23 cellular contexts compared by ENCODE assay signal in genomic region chr9:3855601-3856328, GRCh38.
"Had no signal": no experiment of that assay in that cellular context is flagged by ENCODE, and none has a peak within 500 bp of the region (broad histone marks: within the 10 kb centered on the region; RNA-seq: fewer than 3 reads in every experiment).

No MANE protein-coding gene starts in this region.

- ATAC-seq: left ventricle myocardium superior had no signal

- H3K9me3 Mint-ChIP-seq: activated CD4-positive, alpha-beta memory T cell treated with anti-CD3 and anti-CD28 coated beads, Interleukin-2, amount 10 ng/mL, durations not matched to agents 7 days and 5 days; activated CD4-positive, alpha-beta T cell treated with anti-CD3 and anti-CD28 coated beads, Interleukin-2, amount 10 ng/mL, durations not matched to agents 7 days and 5 days; activated T-cell treated with anti-CD3 and anti-CD28 coated beads, Interleukin-2, amount 50 U/mL, for 24 hours; mesothelial cell of epicardium; naive B cell had no signal

- H3K4me3 ChIP-seq: dorsolateral prefrontal cortex, right atrium auricular region, spleen, thoracic aorta had no signal

- H3K4me3 Mint-ChIP-seq: activated CD4-positive, alpha-beta memory T cell treated with anti-CD3 and anti-CD28 coated beads, Interleukin-2, amount 10 ng/mL, durations not matched to agents 7 days and 5 days; activated CD4-positive, alpha-beta T cell treated with anti-CD3 and anti-CD28 coated beads, Interleukin-2, amount 10 ng/mL, durations not matched to agents 7 days and 5 days; activated T-cell treated with anti-CD3 and anti-CD28 coated beads, Interleukin-2, amount 50 U/mL, for 24 hours; mesothelial cell of epicardium; naive B cell had no signal

- H3K36me3 Mint-ChIP-seq: mesothelial cell of epicardium, naive B cell had no signal

- H3K4me1 ChIP-seq: right atrium auricular region, spleen had no signal

- DNase-seq: activated CD4-positive, alpha-beta memory T cell treated with anti-CD3 and anti-CD28 coated beads, Interleukin-2, amount 10 ng/mL, durations not matched to agents 7 days and 5 days; activated CD4-positive, alpha-beta T cell treated with anti-CD3 and anti-CD28 coated beads for 1 hour; activated CD4-positive, alpha-beta T cell treated with anti-CD3 and anti-CD28 coated beads, Interleukin-2, amount 10 ng/mL, durations not matched to agents 7 days and 5 days; activated CD8-positive, alpha-beta memory T cell treated with anti-CD3 and anti-CD28 coated beads, Interleukin-2, amount 50 U/mL, for 48 hours; activated gamma-delta T cell treated with Interleukin-2 at 50 U/mL for 16 hours; activated naive CD4-positive, alpha-beta T cell treated with anti-CD3 and anti-CD28 coated beads, Interleukin-2, amount 50 U/mL, for 16 hours; activated T-cell treated with anti-CD3 and anti-CD28 coated beads, Interleukin-2, amount 50 U/mL, for 24 hours; amniotic stem cell; effector memory CD4-positive, alpha-beta T cell; glutamatergic neuron; islet precursor cell; left ventricle myocardium superior; mammary epithelial cell; naive B cell; spleen; stimulated activated naive CD4-positive, alpha-beta T cell treated with Interleukin-2 at 50 U/mL for 16 hours; T-helper 1 cell; T-helper 9 cell; trophoblast cell had no signal

- H3K36me3 ChIP-seq: right atrium auricular region, spleen had no signal

- H3K27ac ChIP-seq: right atrium auricular region, spleen, thoracic aorta had no signal

- H3K9me3 ChIP-seq: right atrium auricular region, spleen, thoracic aorta had no signal

- H3K4me1 Mint-ChIP-seq: activated CD4-positive, alpha-beta memory T cell treated with anti-CD3 and anti-CD28 coated beads, Interleukin-2, amount 10 ng/mL, durations not matched to agents 7 days and 5 days; activated CD4-positive, alpha-beta T cell treated with anti-CD3 and anti-CD28 coated beads, Interleukin-2, amount 10 ng/mL, durations not matched to agents 7 days and 5 days; mesothelial cell of epicardium; naive B cell had no signal

- H3K27ac Mint-ChIP-seq: activated CD4-positive, alpha-beta memory T cell treated with anti-CD3 and anti-CD28 coated beads, Interleukin-2, amount 10 ng/mL, durations not matched to agents 7 days and 5 days; activated CD4-positive, alpha-beta T cell treated with anti-CD3 and anti-CD28 coated beads, Interleukin-2, amount 10 ng/mL, durations not matched to agents 7 days and 5 days; activated T-cell treated with anti-CD3 and anti-CD28 coated beads, Interleukin-2, amount 50 U/mL, for 24 hours; mesothelial cell of epicardium had no signal

- H3K27me3 ChIP-seq: right atrium auricular region, spleen had no signal
